Comparison of ENCODE assay signal across 17 cellular contexts in the genomic region with DNA sequence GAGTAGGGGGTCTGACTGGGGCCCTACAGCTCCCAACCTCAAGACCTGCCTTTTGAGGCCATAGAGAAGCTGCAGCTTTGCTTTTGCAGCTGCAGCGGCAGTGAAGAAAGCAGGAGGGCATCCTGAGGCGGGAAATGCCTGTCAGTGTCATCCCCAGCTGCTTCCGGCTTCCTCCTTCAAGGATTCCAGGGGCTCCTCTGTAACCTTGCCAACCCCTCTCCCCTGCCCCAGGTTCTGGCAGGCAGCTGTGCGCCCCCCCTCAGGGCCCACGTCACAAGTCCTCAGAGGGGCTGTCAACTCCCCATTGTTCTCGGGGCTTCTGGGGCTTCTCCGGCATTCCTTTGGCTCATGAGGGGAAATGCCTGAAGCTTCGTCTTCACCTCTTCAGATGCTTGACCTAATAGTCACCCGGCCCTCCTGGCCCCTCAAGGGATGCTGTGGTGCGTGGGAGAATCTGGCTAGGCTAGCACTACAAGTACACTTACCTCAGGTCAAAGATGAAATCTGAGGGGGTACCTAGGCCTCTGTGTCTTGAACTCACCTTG. TPM values are rescaled to one million over a fixed set of nuclear protein-coding genes. Genes with fewer than 3 reads are reported as not detected.
DNase-seq lines count a peak whose midpoint lies in the region; ATAC-seq and TF ChIP-seq lines count a peak whose summit lies in the region.
"Had no signal": no experiment of that assay in that cellular context is flagged by ENCODE, and none has a peak within 500 bp of the region (broad histone marks: within the 10 kb centered on the region; RNA-seq: fewer than 3 reads in every experiment).

No MANE protein-coding gene starts in this region.

- H3K27ac ChIP-seq in DND-41 (ENCODE audit: low read length) (no peak overlapping the region), ectodermal cell (ENCODE audit: insufficient read depth, low read depth, low read length, poor library complexity, severe bottlenecking) (peak overlapping the region; percentile 53)
- H3K27ac ChIP-seq: A549, VCaP had no signal

- H3K4me3 ChIP-seq in DND-41 (ENCODE audit: low read depth in 1 of 2, low read length in 2 of 2) (no peak overlapping the region), ectodermal cell (ENCODE audit: insufficient read depth, low read depth, low read length) (no peak overlapping the region)
- H3K4me3 ChIP-seq: A549 had no signal

- peaks cover 46% of the 10 kb centered on the region for H3K9me3 Mint-ChIP-seq in mesothelial cell of epicardium

- WGBS in ectodermal cell, 2 experiments, result 14 to 19% methylated on average over 10 of the region's 10 CpGs

- H3K4me1 Mint-ChIP-seq in mesothelial cell of epicardium, result peaks cover 10% of the 10 kb centered on the region

- H3K27ac Mint-ChIP-seq in mesothelial cell of epicardium, result peak overlapping the region; percentile 85
- H3K27ac Mint-ChIP-seq: CD4-positive, alpha-beta memory T cell had no signal

- no peaks in the 10 kb centered on the region for H3K27me3 ChIP-seq in DND-41 (ENCODE audit: insufficient read depth, low read length, poor library complexity)
- no peaks in the 10 kb centered on the region for H3K27me3 ChIP-seq in ectodermal cell (ENCODE audit: control insufficient read depth, insufficient read depth, low read length, poor library complexity, severe bottlenecking)

- no peaks in the 10 kb centered on the region for H4K20me1 ChIP-seq in DND-41 (ENCODE audit: insufficient read depth, low read length)

- no peak for TF ChIP-seq CTCF in DND-41 (IDR thresholded peaks at IDR 0.05; ENCODE audit: borderline replicate concordance, extremely low read depth, low read length, poor library complexity, severe bottlenecking)
- no peak for TF ChIP-seq CTCF in mesothelial cell of epicardium (IDR thresholded peaks at IDR 0.05; ENCODE audit: unreplicated experiment)

- peak; percentile 72 for ATAC-seq in DND-41 (ENCODE audit: insufficient read depth, low read depth)
- ATAC-seq in GM21786 (IDR thresholded peaks at IDR 0.05; ENCODE audit: unreplicated experiment), result no peak
- ATAC-seq in sciatic nerve, result no peak
- ATAC-seq: A549 had no signal

- H2AFZ ChIP-seq in DND-41 (ENCODE audit: low read depth, low read length), result no peak overlapping the region

- no peaks in the 10 kb centered on the region for H3K27me3 Mint-ChIP-seq in mesothelial cell of epicardium (ENCODE audit: low read depth)

- H3K79me2 ChIP-seq in DND-41 (ENCODE audit: insufficient read depth, low read length), result no peaks in the 10 kb centered on the region

- no peak overlapping the region for H3K4me2 ChIP-seq in DND-41 (ENCODE audit: insufficient read depth, low read length)
- H3K4me2 ChIP-seq: A549 had no signal

- H3K4me1 ChIP-seq in DND-41 (ENCODE audit: insufficient read depth, low read length) (peaks cover 17% of the 10 kb centered on the region), ectodermal cell (ENCODE audit: control insufficient read depth, insufficient read depth, low read length) (no peaks in the 10 kb centered on the region)
- H3K4me1 ChIP-seq: A549 had no signal

- H3K9me3 ChIP-seq in DND-41 (ENCODE audit: insufficient read depth, low read length, severe bottlenecking), result no peaks in the 10 kb centered on the region
- H3K9me3 ChIP-seq in ectodermal cell (ENCODE audit: control insufficient read depth, low read length), result no peaks in the 10 kb centered on the region
- H3K9me3 ChIP-seq: A549 had no signal

- H3K36me3 Mint-ChIP-seq in mesothelial cell of epicardium, result peaks cover 1% of the 10 kb centered on the region
- H3K36me3 Mint-ChIP-seq: CD4-positive, alpha-beta memory T cell had no signal

- no peak overlapping the region for H3K9ac ChIP-seq in DND-41 (ENCODE audit: low read depth, low read length)

- intact Hi-C loops in sciatic nerve (cut with DNase I), result no loop called here

- peak; percentile 44 for DNase-seq in DND-41
- peak; percentile 76 for DNase-seq in RPMI7951 (ENCODE audit: low read depth)
- peak in 1 of 2 experiments; percentile 49 for DNase-seq in mesothelial cell of epicardium (ENCODE audit: low spot score in 2 of 2, unreplicated experiment in 2 of 2)
- DNase-seq in NAMALWA (ENCODE audit: low spot score), result no peak
- no peak for DNase-seq in stimulated activated CD4-positive, alpha-beta T cell treated with anti-CD3 and anti-CD28 coated beads, Interleukin-1b, Interleukin-23, amount 100 ng/mL, for 48 hours
- DNase-seq in sciatic nerve (ENCODE audit: low spot score), result no peak
- DNase-seq: activated effector memory CD4-positive, alpha-beta T cell treated with anti-CD3 and anti-CD28 coated beads, Interleukin-2, amount 50 U/mL, for 16 hours; anterior cingulate cortex; CD4-positive, alpha-beta memory T cell; foreskin fibroblast; NCI-H1417 treated with DMSO at 0.1 percent for 48 hours; occipital lobe; small intestine had no signal

- H3K36me3 ChIP-seq in DND-41 (ENCODE audit: insufficient read depth, low read length) (no peaks in the 10 kb centered on the region), ectodermal cell (ENCODE audit: control insufficient read depth, insufficient read depth, low read length) (no peaks in the 10 kb centered on the region)

- no peak overlapping the region for H3K4me3 Mint-ChIP-seq in mesothelial cell of epicardium
- H3K4me3 Mint-ChIP-seq: CD4-positive, alpha-beta memory T cell had no signal

RNA-seq across cellular contexts. Expression of a gene that starts 31.9 kb away (rescaled TPM):
- 0.98 and 1.2 TPM in 2 replicates for total RNA-seq in RPMI7951 (2014; rRNA removed; shearing (Covaris generic))
- polyA plus RNA-seq in ectodermal cell (2013, experiment 1 of 4), result 1.7 TPM
- 1.3 TPM for polyA plus RNA-seq in ectodermal cell (2013, experiment 2 of 4)
- 1.5 TPM for polyA plus RNA-seq in ectodermal cell (2013, experiment 3 of 4)
- 1.3 TPM for polyA plus RNA-seq in ectodermal cell (2013, experiment 4 of 4)
- total RNA-seq in mesothelial cell of epicardium (0.29 to 0.54 TPM (median 0.33 TPM) in 3 replicates), sciatic nerve (1.3 TPM)
- total RNA-seq: CD4-positive, alpha-beta memory T cell had no signal
- polyA plus RNA-seq: CD4-positive, alpha-beta memory T cell had no signal

Comparison
In these comparisons a context has a peak if more than half of its experiments do, and no peak if none do; other contexts are left out.
1. DNase-seq: peak in DND-41 (single experiment) and RPMI7951 (single experiment); none in NAMALWA (single experiment), stimulated activated CD4-positive, alpha-beta T cell treated with anti-CD3 and anti-CD28 coated beads, Interleukin-1b, Interleukin-23, amount 100 ng/mL, for 48 hours (single experiment) and sciatic nerve (single experiment).